2 cellular contexts compared by ENCODE assay signal in genomic region chr1:212229654-212230053, GRCh38.
TF ChIP-seq lines count a peak whose summit lies in the region.

No MANE protein-coding gene starts in this region.

TF ChIP-seq in liver, 16 proteins besides CTCF, POLR2A, EP300 and RAD21:
- TF ChIP-seq NR2F2 (IDR thresholded peaks at IDR 0.05) (no peak), TAF1 (conservative IDR thresholded peaks at IDR 0.05) (no peak), RXRA (IDR thresholded peaks at IDR 0.05) (no peak), HNF4G (IDR thresholded peaks at IDR 0.05) (no peak), FOXA2 (IDR thresholded peaks at IDR 0.05) (no peak), JUND (IDR thresholded peaks at IDR 0.05) (no peak), EGR1 (IDR thresholded peaks at IDR 0.05; ENCODE audit: low read depth in 2 of 2) (no peak), REST (IDR thresholded peaks at IDR 0.05) (no peak), ZBTB33 (IDR thresholded peaks at IDR 0.05) (no peak), FOXA1 (IDR thresholded peaks at IDR 0.05) (no peak), MAX (IDR thresholded peaks at IDR 0.05) (no peak), GABPA (IDR thresholded peaks at IDR 0.05 in 1 of 2, conservative IDR thresholded peaks at IDR 0.05 in 1 of 2) (no peak), HNF4A (conservative IDR thresholded peaks at IDR 0.05) (no peak), SP1 (IDR thresholded peaks at IDR 0.05) (no peak), YY1 (IDR thresholded peaks at IDR 0.05) (no peak), ATF3 (IDR thresholded peaks at IDR 0.05) (no peak)

TF ChIP-seq in HepG2, 621 proteins besides CTCF, POLR2A, EP300 and RAD21:
- TF ChIP-seq ZMAT3 (CRISPR knock-in tag; conservative IDR thresholded peaks at IDR 0.05) (no peak), TFE3 (CRISPR knock-in tag; IDR thresholded peaks at IDR 0.05) (no peak), CCAR2 (optimal IDR thresholded peaks at IDR 0.05; ENCODE audit: low read depth, low read length) (no peak), HHEX (CRISPR knock-in tag; IDR thresholded peaks at IDR 0.05) (no peak), ZNF441 (CRISPR knock-in tag; IDR thresholded peaks at IDR 0.05; ENCODE audit: borderline replicate concordance) (no peak), MTF1 (CRISPR knock-in tag; IDR thresholded peaks at IDR 0.05) (no peak), SSRP1 (CRISPR knock-in tag; IDR thresholded peaks at IDR 0.05) (no peak), ZFP36L1 (CRISPR knock-in tag; IDR thresholded peaks at IDR 0.05) (no peak), ZSCAN31 (CRISPR knock-in tag; IDR thresholded peaks at IDR 0.05; ENCODE audit: low read depth) (no peak), ZBTB1 (CRISPR knock-in tag; IDR thresholded peaks at IDR 0.05; ENCODE audit: borderline replicate concordance) (no peak), SRSF9 (IDR thresholded peaks at IDR 0.05; ENCODE audit: borderline replicate concordance, insufficient read depth, low read depth, low read length, poor library complexity, severe bottlenecking) (no peak), HDAC6 (IDR thresholded peaks at IDR 0.05; ENCODE audit: low read depth, low read length) (no peak), CCDC6 (CRISPR knock-in tag; IDR thresholded peaks at IDR 0.05) (no peak)
